12 cellular contexts compared by ENCODE assay signal in genomic region chr14:18659892-18660584, GRCh38. TPM values are rescaled to one million over a fixed set of nuclear protein-coding genes. Genes with fewer than 3 reads are reported as not detected.
DNase-seq lines count a peak whose midpoint lies in the region; ATAC-seq and TF ChIP-seq lines count a peak whose summit lies in the region.
"Not testable (repeated sequence)": the region's sequence is repeated elsewhere in the genome, so short reads cannot be mapped to it uniquely, and the experiment has no call there.
"Had no signal": no experiment of that assay in that cellular context is flagged by ENCODE, and none has a peak within 500 bp of the region (broad histone marks: within the 10 kb centered on the region; RNA-seq: fewer than 3 reads in every experiment).

No MANE protein-coding gene starts in this region.

- not testable (repeated sequence) for H3K27me3 ChIP-seq in HUES48 (ENCODE audit: control insufficient read depth, insufficient read depth, low read length); right cardiac atrium (ENCODE audit: control insufficient read depth, insufficient read depth); neuronal stem cell (ENCODE audit: control insufficient read depth in 3 of 3, insufficient read depth in 3 of 3, low read depth in 1 of 3, low read length in 3 of 3); upper lobe of right lung
- peaks cover 35% of the 10 kb centered on the region for H3K27me3 ChIP-seq in RWPE2 (ENCODE audit: insufficient read depth, poor library complexity, severe bottlenecking)

- peaks cover 51% of the 10 kb centered on the region for H3K9me3 Mint-ChIP-seq in chondrocyte (ENCODE audit: low read depth)

- not testable (repeated sequence) for H2BK5ac ChIP-seq in neuronal stem cell (ENCODE audit: low read length)

- DNase-seq in RWPE2 (ENCODE audit: low spot score); right cardiac atrium; neuronal stem cell (ENCODE audit: low spot score); upper lobe of right lung: not testable (repeated sequence)
- DNase-seq in chondrocyte (ENCODE audit: low spot score) = peak; percentile 89

- not testable (repeated sequence) for H3K4me1 Mint-ChIP-seq in chondrocyte (ENCODE audit: low read depth)

- not testable (repeated sequence) for H2BK12ac ChIP-seq in neuronal stem cell (ENCODE audit: low read length)

- H3K36me3 ChIP-seq in HUES48 (ENCODE audit: control insufficient read depth, insufficient read depth, low read length); RWPE2 (ENCODE audit: low read depth); neuronal stem cell (replicated peaks in 1 of 2; ENCODE audit: control insufficient read depth in 2 of 2, insufficient read depth in 2 of 2, low read length in 2 of 2); upper lobe of right lung: not testable (repeated sequence)

- H3K27ac Mint-ChIP-seq in chondrocyte (ENCODE audit: unreplicated experiment) = not testable (repeated sequence)

- H2BK120ac ChIP-seq in neuronal stem cell (ENCODE audit: low read depth, low read length) = not testable (repeated sequence)

- WGBS in right cardiac atrium = 68% methylated on average over 11 of the region's 11 CpGs
- no CpG with 5 or more reads among the region's 11 CpGs for WGBS in neuronal stem cell (ENCODE audit: extremely low coverage in 2 of 2, insufficient read length in 2 of 2, insufficient replicate concordance in 1 of 2), 2 donors

- H3K9me3 ChIP-seq in HUES48 (ENCODE audit: control insufficient read depth, insufficient read depth, low read length) = peaks cover 79% of the 10 kb centered on the region
- not testable (repeated sequence) for H3K9me3 ChIP-seq in RWPE2 (ENCODE audit: severe bottlenecking); right cardiac atrium (ENCODE audit: control insufficient read depth, low read length); neuronal stem cell (replicated peaks in 1 of 2; ENCODE audit: control insufficient read depth in 2 of 2, insufficient read depth in 1 of 2, low read depth in 1 of 2, low read length in 2 of 2); upper lobe of right lung

- H3K79me1 ChIP-seq in neuronal stem cell (ENCODE audit: low read depth, low read length) = not testable (repeated sequence)

- not testable (repeated sequence) for H2BK15ac ChIP-seq in neuronal stem cell (ENCODE audit: low read length)

- peak overlapping the region; percentile 36; the same call in 1 of the 2 replicates for H3K4me3 ChIP-seq in HUES48 (ENCODE audit: low read depth, low read length)
- not testable (repeated sequence) for H3K4me3 ChIP-seq in RWPE2 (ENCODE audit: severe bottlenecking); right cardiac atrium (ENCODE audit: low read length); neuronal stem cell (ENCODE audit: low read length in 2 of 2); upper lobe of right lung

- H4K91ac ChIP-seq in neuronal stem cell (ENCODE audit: low read depth, low read length, poor library complexity) = not testable (repeated sequence)

- H3K27me3 Mint-ChIP-seq in chondrocyte (ENCODE audit: low read depth) = not testable (repeated sequence)

- not testable (repeated sequence) for H3K4me3 Mint-ChIP-seq in chondrocyte (ENCODE audit: unreplicated experiment)

- H3K36me3 Mint-ChIP-seq in chondrocyte (ENCODE audit: low read depth) = not testable (repeated sequence)

- not testable (repeated sequence) for H3K4ac ChIP-seq in neuronal stem cell (ENCODE audit: low read length)

- H3K27ac ChIP-seq in HUES48 (ENCODE audit: low read depth, low read length); RWPE2 (ENCODE audit: poor library complexity, severe bottlenecking); right cardiac atrium (ENCODE audit: low read length); neuronal stem cell (replicated peaks; ENCODE audit: low read length); upper lobe of right lung: not testable (repeated sequence)

- not testable (repeated sequence) for H4K8ac ChIP-seq in neuronal stem cell (ENCODE audit: low read depth, low read length)

- H3K9ac ChIP-seq in HUES48 (ENCODE audit: low read depth, low read length); neuronal stem cell (ENCODE audit: low read depth, low read length, poor library complexity): not testable (repeated sequence)

- H3K23ac ChIP-seq in neuronal stem cell (ENCODE audit: low read depth, low read length, poor library complexity) = not testable (repeated sequence)

- H3K18ac ChIP-seq in neuronal stem cell (ENCODE audit: low read length) = not testable (repeated sequence)

- not testable (repeated sequence) for TF ChIP-seq CTCF in RWPE2 (IDR thresholded peaks at IDR 0.05; ENCODE audit: poor library complexity, severe bottlenecking); chondrocyte (IDR thresholded peaks at IDR 0.05); upper lobe of right lung (IDR thresholded peaks at IDR 0.05)

- not testable (repeated sequence) for H2AK5ac ChIP-seq in neuronal stem cell (ENCODE audit: low read depth, low read length)

- H3K4me2 ChIP-seq in neuronal stem cell (ENCODE audit: insufficient read depth, low read length, poor library complexity, severe bottlenecking) = not testable (repeated sequence)

- peak; percentile 22; the same call in 1 of the 3 replicates for ATAC-seq in RWPE2 (ENCODE audit: low read depth)
- peak; percentile 19 to 23 for ATAC-seq in right cardiac atrium
- ATAC-seq in upper lobe of right lung = peak; percentile 23

- H3K4me1 ChIP-seq in HUES48 (ENCODE audit: control insufficient read depth, insufficient read depth, low read length); RWPE2 (ENCODE audit: insufficient read depth, poor library complexity, severe bottlenecking); right cardiac atrium (ENCODE audit: control insufficient read depth, insufficient read depth, low read length); neuronal stem cell (ENCODE audit: control insufficient read depth in 2 of 2, insufficient read depth in 1 of 2, low read depth in 1 of 2, low read length in 2 of 2); upper lobe of right lung: not testable (repeated sequence)

- not testable (repeated sequence) for H3K14ac ChIP-seq in neuronal stem cell (ENCODE audit: low read length)

- intact Hi-C loops in right cardiac atrium (cut with DNase I); upper lobe of right lung (cut with DNase I): not testable (repeated sequence)

- H2AFZ ChIP-seq in neuronal stem cell (ENCODE audit: low read length) = peak overlapping the region; percentile 11

RNA-seq across cellular contexts. Expression of gene OR11H12, which starts 59.1 kb away (rescaled TPM):
- total RNA-seq in chondrocyte (not detected in 3 replicates), right cardiac atrium (not detected), upper lobe of right lung (not detected)
- polyA plus RNA-seq in right cardiac atrium = not detected
- not detected for polyA plus RNA-seq in neuronal stem cell (2013, experiment 1 of 2)
- polyA plus RNA-seq in neuronal stem cell (2013, experiment 2 of 2) = not detected
- total RNA-seq: CD4-positive, alpha-beta memory T cell; Daoy; GM23248; HT-29 had no signal
- polyA plus RNA-seq: BJ; CD4-positive, alpha-beta memory T cell; GM23248; IgD-negative memory B cell had no signal
